Comparison of ENCODE assay signal across 19 cellular contexts in genomic region chr2:8819194-8819593, GRCh38. TPM values are rescaled to one million over a fixed set of nuclear protein-coding genes. Genes with fewer than 3 reads are reported as not detected.
DNase-seq lines count a peak whose midpoint lies in the region; ATAC-seq and TF ChIP-seq lines count a peak whose summit lies in the region.
"Had no signal": no experiment of that assay in that cellular context is flagged by ENCODE, and none has a peak within 500 bp of the region (broad histone marks: within the 10 kb centered on the region; RNA-seq: fewer than 3 reads in every experiment).

No MANE protein-coding gene starts in this region.

- WGBS in heart left ventricle, 4 donors = 57 to 66% (median 63%) methylated on average over 5 of the region's 5 CpGs

- TF ChIP-seq POLR2A in heart left ventricle (IDR thresholded peaks at IDR 0.05) = no peak

- no peak overlapping the region for H3K4me3 ChIP-seq in heart left ventricle
- H3K4me3 ChIP-seq: ascending aorta, vagina had no signal

- no peak for TF ChIP-seq CTCF in heart left ventricle (IDR thresholded peaks at IDR 0.05)

- no peaks in the 10 kb centered on the region for H3K27me3 ChIP-seq in heart left ventricle
- H3K27me3 ChIP-seq: ascending aorta, vagina had no signal

- intact Hi-C loops in heart left ventricle (cut with DNase I) (no loop called here), Right ventricle myocardium superior (cut with DNase I) (no loop called here)

- ATAC-seq in heart left ventricle (peak; percentile 39 to 74 (median 65)), Right ventricle myocardium superior (ENCODE audit: poor library complexity) (no peak), SK-N-SH treated with all-trans-retinoic acid at 6 μM for 48 hours (peak; percentile 44; the same call in 2 of the 3 replicates)

- H3K4me1 ChIP-seq in heart left ventricle = peaks cover 0 to 37% (median 22%) of the 10 kb centered on the region in 12 donors

- peak overlapping the region in 8 of 12 donors; percentile 4 to 78 (median 60) for H3K27ac ChIP-seq in heart left ventricle
- H3K27ac ChIP-seq: vagina had no signal

- peaks cover 0 to 77% (median 49%) of the 10 kb centered on the region in 9 donors for H3K36me3 ChIP-seq in heart left ventricle

- DNase-seq in heart left ventricle (peak in 1 of 5 donors; percentile 37), Right ventricle myocardium superior (no peak), fibroblast of peridontal ligament (ENCODE audit: extremely low read depth) (peak; percentile 14), renal cortical epithelial cell (ENCODE audit: low read depth) (peak; percentile 33), SKM-1 treated with dmso at 0.1 percent for 144 hours (lab: John Stamatoyannopoulos, UW; ENCODE audit: unreplicated experiment) (no peak), T1000 (lab: John Stamatoyannopoulos, UW) (no peak)
- no peak for DNase-seq in activated effector memory CD4-positive, alpha-beta T cell treated with anti-CD3 and anti-CD28 coated beads, Interleukin-2, amount 50 U/mL, for 16 hours
- DNase-seq: activated CD4-positive, alpha-beta T cell treated with anti-CD3 and anti-CD28 coated beads for 4 hours; activated CD8-positive, alpha-beta memory T cell treated with anti-CD3 and anti-CD28 coated beads, Interleukin-2, amount 50 U/mL, for 48 hours; activated naive CD4-positive, alpha-beta T cell; CD4-positive, alpha-beta T cell; DMS79 treated with DMSO at 0.1 percent for 48 hours; hypothalamus; NCI-H1930; SIG-M5; stimulated activated CD4-positive, alpha-beta T cell treated with anti-CD3 and anti-CD28 coated beads, Interleukin-2, amount 100 ng/mL, for 48 hours had no signal

- H3K9me3 ChIP-seq in heart left ventricle = no peaks in the 10 kb centered on the region
- H3K9me3 ChIP-seq: ascending aorta, vagina had no signal

TF ChIP-seq in SK-N-SH treated with all-trans-retinoic acid at 6 μM for 48 hours, 23 proteins besides CTCF, POLR2A, EP300 and RAD21:
- no peak for TF ChIP-seq ESRRG (CRISPR knock-in tag; IDR thresholded peaks at IDR 0.05)
TF ChIP-seq in SK-N-SH treated with all-trans-retinoic acid at 6 μM for 48 hours: peak in this region for 0.

RNA-seq across cellular contexts. Expression of gene KIDINS220, which starts 18.2 kb away (rescaled TPM):
- 100 to 1,000 TPM in 1 of 9 donors, 10 to 100 TPM in 8; 56.5 to 108 (median 80.2) TPM for total RNA-seq in heart left ventricle
- polyA plus RNA-seq in heart left ventricle = 10 to 100 TPM; 22.7 to 38.4 TPM
- total RNA-seq in Right ventricle myocardium superior = 48.4 TPM
- 47.2 and 86.1 TPM in 2 replicates for total RNA-seq in renal cortical epithelial cell

Comparison
In these comparisons a context has a peak if more than half of its experiments do, and no peak if none do; other contexts are left out.
1. DNase-seq: peak in fibroblast of peridontal ligament (single experiment) and renal cortical epithelial cell (single experiment); none in Right ventricle myocardium superior (single experiment), SKM-1 treated with dmso at 0.1 percent for 144 hours (single experiment), T1000 (single experiment) and activated effector memory CD4-positive, alpha-beta T cell treated with anti-CD3 and anti-CD28 coated beads, Interleukin-2, amount 50 U/mL, for 16 hours (single experiment).